ENCODE assay signal across 20 cellular contexts in the genomic region with DNA sequence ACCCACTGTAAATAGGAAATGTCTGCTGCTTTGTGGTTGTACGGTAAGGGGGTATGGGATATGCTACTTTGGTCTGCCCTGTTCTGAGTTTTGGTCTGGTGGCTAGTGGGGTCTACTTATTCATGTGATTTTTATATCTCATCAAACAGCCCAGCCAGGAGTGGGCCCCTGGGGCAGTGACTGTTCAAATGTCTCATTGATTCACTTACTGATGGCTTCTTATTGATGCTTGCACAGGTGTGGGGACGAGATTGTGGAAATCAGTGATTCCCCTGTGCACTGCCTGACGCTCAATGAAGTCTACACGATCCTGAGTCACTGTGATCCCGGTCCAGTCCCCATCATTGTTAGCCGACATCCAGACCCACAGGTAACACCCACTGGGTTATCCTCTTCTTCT. TPM values are rescaled to one million over a fixed set of nuclear protein-coding genes. Genes with fewer than 3 reads are reported as not detected.
A peak's percentile ranks its signal among the peaks of the same experiment; 100 is the strongest.
DNase-seq lines count a peak whose midpoint lies in the region; ATAC-seq and TF ChIP-seq lines count a peak whose summit lies in the region.
"Had no signal": no experiment of that assay in that cellular context is flagged by ENCODE, and none has a peak within 500 bp of the region (broad histone marks: within the 10 kb centered on the region; RNA-seq: fewer than 3 reads in every experiment).

No MANE protein-coding gene starts in this region.

- peak overlapping the region in 1 of 10 experiments; percentile 49; a peak in 1 of 20 replicates for H3K4me3 ChIP-seq in BLaER1 treated with 17β-estradiol and CSF1 and Interleukin-3, amounts not matched to agents 10 nM and 100 nM
- peak overlapping the region in 1 of 2 donors; percentile 31 for H3K4me3 ChIP-seq in CD4-positive, alpha-beta memory T cell (ENCODE audit: low read length in 2 of 2)
- H3K4me3 ChIP-seq: K562, PC-9, SK-N-MC, skin epidermis had no signal

- ATAC-seq in activated B cell treated with CpG ODN at 0.5 μM for 24 hours (ENCODE audit: low read depth) = no peak
- no peak for ATAC-seq in HG03342 (IDR thresholded peaks at IDR 0.05; ENCODE audit: unreplicated experiment)
- ATAC-seq: esophagus mucosa, K562 had no signal

- DNase-seq in CD4-positive, alpha-beta memory T cell = no peak
- DNase-seq in activated B cell treated with CpG ODN at 0.5 μM for 24 hours = no peak
- DNase-seq in mesenteric fat pad (ENCODE audit: low spot score) = peak; percentile 62
- no peak for DNase-seq in hypothalamus (lab: John Stamatoyannopoulos, UW)
- DNase-seq in GM03348 (ENCODE audit: low spot score) = no peak
- no peak for DNase-seq in SHP77 treated with DMSO at 0.1 percent for 48 hours (lab: John Stamatoyannopoulos, UW)
- DNase-seq: activated CD4-positive, alpha-beta T cell treated with anti-CD3 and anti-CD28 coated beads, Interleukin-2, amount 50 U/mL, for 4 hours; activated naive CD4-positive, alpha-beta T cell treated with anti-CD3 and anti-CD28 coated beads, Interleukin-2, amount 50 U/mL, for 16 hours; AML-193; brain microvascular endothelial cell; NCI-H2081; NCI-H510A treated with DMSO at 0.1 percent for 48 hours; PC-9; trophoblast cell had no signal

- H3K27me3 ChIP-seq in BLaER1 treated with 17β-estradiol and CSF1 and Interleukin-3, amounts not matched to agents 10 nM and 100 nM = no peaks in the 10 kb centered on the region
- no peaks in the 10 kb centered on the region for H3K27me3 ChIP-seq in CD4-positive, alpha-beta memory T cell (ENCODE audit: insufficient read depth, low read length)
- H3K27me3 ChIP-seq: brain microvascular endothelial cell had no signal

- intact Hi-C loops in CD4-positive, alpha-beta memory T cell (cut with micrococcal nuclease) = loop anchor here (5.0 kb wide), 1 partner anchor 37 kb away; a partner anchor contains a TSS
- intact Hi-C loops in activated B cell treated with CpG ODN at 0.5 μM for 24 hours (cut with micrococcal nuclease) = loop anchor here (5.0 kb wide), 1 partner anchor 762 kb away; a partner anchor contains a TSS

- no peak overlapping the region for H3K9ac ChIP-seq in BLaER1 treated with 17β-estradiol and CSF1 and Interleukin-3, amounts not matched to agents 10 nM and 100 nM

- H3K36me3 ChIP-seq in BLaER1 treated with 17β-estradiol and CSF1 and Interleukin-3, amounts not matched to agents 10 nM and 100 nM = no peaks in the 10 kb centered on the region
- no peaks in the 10 kb centered on the region for H3K36me3 ChIP-seq in CD4-positive, alpha-beta memory T cell (ENCODE audit: insufficient read depth, low read length)
- H3K36me3 ChIP-seq: brain microvascular endothelial cell had no signal

- no peak for TF ChIP-seq CTCF in activated B cell treated with CpG ODN at 0.5 μM for 24 hours (IDR thresholded peaks at IDR 0.05)

- peaks cover 0 to 2% of the 10 kb centered on the region in 2 donors for H3K36me3 Mint-ChIP-seq in CD4-positive, alpha-beta memory T cell
- H3K36me3 Mint-ChIP-seq in activated B cell treated with CpG ODN at 0.5 μM for 24 hours (ENCODE audit: low read depth) = peaks cover 3% of the 10 kb centered on the region

- no peaks in the 10 kb centered on the region for H3K9me3 Mint-ChIP-seq in CD4-positive, alpha-beta memory T cell
- peaks cover 3% of the 10 kb centered on the region for H3K9me3 Mint-ChIP-seq in activated B cell treated with CpG ODN at 0.5 μM for 24 hours

- H3K4me1 ChIP-seq in BLaER1 treated with 17β-estradiol and CSF1 and Interleukin-3, amounts not matched to agents 10 nM and 100 nM = peaks cover 72 to 87% (median 75%) of the 10 kb centered on the region in 10 experiments
- H3K4me1 ChIP-seq in CD4-positive, alpha-beta memory T cell (ENCODE audit: insufficient read depth, low read length) = peaks cover 69% of the 10 kb centered on the region

- peak overlapping the region; percentile 68 to 99 (median 97) for H3K27ac Mint-ChIP-seq in CD4-positive, alpha-beta memory T cell
- peak overlapping the region; percentile 96 for H3K27ac Mint-ChIP-seq in activated B cell treated with CpG ODN at 0.5 μM for 24 hours

- POLR2A ChIA-PET in CD4-positive, alpha-beta memory T cell (lab: Charles Lee; ENCODE audit: partially characterized antibody) = interaction anchor here (2.6 to 3.0 kb wide), 2 partner anchors 10 to 18 kb away, joined by 19 to 222 read pairs; no protein-coding TSS in a partner anchor
- POLR2A ChIA-PET in activated B cell treated with CpG ODN at 0.5 μM for 24 hours (lab: Charles Lee) = interaction anchor here (1.9 to 3.0 kb wide), 4 partner anchors 16 to 40 kb away, joined by 5 to 92 read pairs (median 12); no protein-coding TSS in a partner anchor

- CTCF ChIA-PET in CD4-positive, alpha-beta memory T cell (lab: Charles Lee; ENCODE audit: partially characterized antibody) = interaction anchor here (1.5 to 3.0 kb wide), 5 partner anchors 11 to 51 kb away, joined by 6 to 36 read pairs (median 18); no protein-coding TSS in a partner anchor
- CTCF ChIA-PET in activated B cell treated with CpG ODN at 0.5 μM for 24 hours (lab: Charles Lee) = interaction anchor here (1.4 to 2.4 kb wide), 3 partner anchors 10 to 51 kb away, joined by 3 to 35 read pairs (median 6); no protein-coding TSS in a partner anchor

- peaks cover 0 to 33% (median 0%) of the 10 kb centered on the region in 11 experiments; a peak in 5 of 22 replicates for H3K9me3 ChIP-seq in BLaER1 treated with 17β-estradiol and CSF1 and Interleukin-3, amounts not matched to agents 10 nM and 100 nM (replicated peaks in 1 of 11)
- H3K9me3 ChIP-seq in CD4-positive, alpha-beta memory T cell (ENCODE audit: control insufficient read depth in 1 of 2, low read length in 2 of 2) = no peaks in the 10 kb centered on the region

- no peaks in the 10 kb centered on the region for H4K20me1 ChIP-seq in BLaER1 treated with 17β-estradiol and CSF1 and Interleukin-3, amounts not matched to agents 10 nM and 100 nM

- H3K4me1 Mint-ChIP-seq in CD4-positive, alpha-beta memory T cell = peaks cover 57 to 81% (median 71%) of the 10 kb centered on the region in 4 donors
- peaks cover 65% of the 10 kb centered on the region for H3K4me1 Mint-ChIP-seq in activated B cell treated with CpG ODN at 0.5 μM for 24 hours

- peak overlapping the region in 9 of 11 experiments; percentile 54 to 83 (median 80); a peak in 16 of 22 replicates for H3K27ac ChIP-seq in BLaER1 treated with 17β-estradiol and CSF1 and Interleukin-3, amounts not matched to agents 10 nM and 100 nM
- peak overlapping the region; percentile 58 for H3K27ac ChIP-seq in CD4-positive, alpha-beta memory T cell (ENCODE audit: low read depth, low read length)
- H3K27ac ChIP-seq: brain microvascular endothelial cell, PC-9, SK-N-MC had no signal

- peak overlapping the region in 7 of 8 donors; percentile 59 to 86 (median 70) for H3K4me3 Mint-ChIP-seq in CD4-positive, alpha-beta memory T cell
- peak overlapping the region; percentile 80 for H3K4me3 Mint-ChIP-seq in activated B cell treated with CpG ODN at 0.5 μM for 24 hours

- H3K4me2 ChIP-seq in BLaER1 treated with 17β-estradiol and CSF1 and Interleukin-3, amounts not matched to agents 10 nM and 100 nM = peak overlapping the region; percentile 77 to 88 (median 78)
- H3K4me2 ChIP-seq: PC-9 had no signal

- no peaks in the 10 kb centered on the region for H3K27me3 Mint-ChIP-seq in CD4-positive, alpha-beta memory T cell
- no peaks in the 10 kb centered on the region for H3K27me3 Mint-ChIP-seq in activated B cell treated with CpG ODN at 0.5 μM for 24 hours

RNA-seq across cellular contexts. Expression of a gene that starts 38.5 kb away (rescaled TPM):
- total RNA-seq in CD4-positive, alpha-beta memory T cell = 1 to 10 TPM; 5.0 to 8.0 TPM
- polyA plus RNA-seq in CD4-positive, alpha-beta memory T cell = 1 to 10 TPM; 1.9 to 3.9 TPM
- total RNA-seq in activated B cell treated with CpG ODN at 0.5 μM for 24 hours = 10.5 and 14.3 TPM in 2 replicates
- 3.3 TPM for total RNA-seq in mesenteric fat pad
